ENCODE assay signal across 15 cellular contexts in genomic region chr4:124708517-124709300, GRCh38. TPM values are rescaled to one million over a fixed set of nuclear protein-coding genes. Genes with fewer than 3 reads are reported as not detected.
DNase-seq lines count a peak whose midpoint lies in the region; ATAC-seq and TF ChIP-seq lines count a peak whose summit lies in the region.
"Had no signal": no experiment of that assay in that cellular context is flagged by ENCODE, and none has a peak within 500 bp of the region (broad histone marks: within the 10 kb centered on the region; RNA-seq: fewer than 3 reads in every experiment).

No MANE protein-coding gene starts in this region.

- no peaks in the 10 kb centered on the region for H3K9me2 ChIP-seq in GM23338 (ENCODE audit: insufficient read depth)

- DNase-seq in GM23338 (ENCODE audit: low spot score): no peak
- DNase-seq in OCI-M1 (lab: John Stamatoyannopoulos, UW): peak; percentile 60
- peak; percentile 16 for DNase-seq in epithelial cell of esophagus (ENCODE audit: low read depth)
- DNase-seq in AG20443 (ENCODE audit: low spot score): no peak
- DNase-seq in activated naive CD4-positive, alpha-beta T cell treated with anti-CD3 and anti-CD28 coated beads, Interleukin-2, amount 50 U/mL, for 72 hours (ENCODE audit: low spot score in 2 of 2): no peak
- no peak for DNase-seq in activated CD4-positive, CD25-positive, alpha-beta regulatory T cell (lab: John Stamatoyannopoulos, UW)
- DNase-seq: activated CD4-positive, alpha-beta memory T cell treated with anti-CD3 and anti-CD28 coated beads for 36 hours; activated naive CD8-positive, alpha-beta T cell treated with anti-CD3 and anti-CD28 coated beads for 36 hours; DMS79; NCI-H2029 treated with DMSO at 0.1 percent for 48 hours; SHP77 had no signal

- peaks cover 7% of the 10 kb centered on the region; the same call in 1 of the 2 replicates for H4K20me1 ChIP-seq in GM23338 (replicated peaks; ENCODE audit: insufficient read depth)

- H3K36me3 Mint-ChIP-seq in GM23338 (ENCODE audit: low read depth): peaks cover 21% of the 10 kb centered on the region; the same call in 2 of the 3 replicates
- H3K36me3 Mint-ChIP-seq in activated naive CD4-positive, alpha-beta T cell treated with anti-CD3 and anti-CD28 coated beads, Interleukin-2, amount 50 U/mL, for 72 hours: no peaks in the 10 kb centered on the region
- H3K36me3 Mint-ChIP-seq: activated CD4-positive, alpha-beta memory T cell treated with anti-CD3 and anti-CD28 coated beads for 36 hours; activated naive CD8-positive, alpha-beta T cell treated with anti-CD3 and anti-CD28 coated beads for 36 hours had no signal

- H3K27me3 ChIP-seq in GM23338 (ENCODE audit: insufficient read depth) (no peaks in the 10 kb centered on the region), parathyroid adenoma (ENCODE audit: control insufficient read depth, insufficient read depth, low read length) (no peaks in the 10 kb centered on the region)

- H3K4me2 ChIP-seq in GM23338 (peak overlapping the region; percentile 87), parathyroid adenoma (ENCODE audit: low read length) (peak overlapping the region; percentile 2)

- no peaks in the 10 kb centered on the region for H3F3A ChIP-seq in GM23338 (replicated peaks; ENCODE audit: low read depth)

- peak overlapping the region; percentile 28 for H3K4me3 Mint-ChIP-seq in GM23338
- H3K4me3 Mint-ChIP-seq: activated CD4-positive, alpha-beta memory T cell treated with anti-CD3 and anti-CD28 coated beads for 36 hours; activated naive CD8-positive, alpha-beta T cell treated with anti-CD3 and anti-CD28 coated beads for 36 hours; stimulated activated effector memory CD8-positive, alpha-beta T cell treated with anti-CD3 and anti-CD28 coated beads, Interleukin-12 subunit alpha, Interleukin-12 subunit beta, amount 100 ng/mL, for 72 hours had no signal

- H3K36me3 ChIP-seq in GM23338 (ENCODE audit: insufficient read depth) (no peaks in the 10 kb centered on the region), parathyroid adenoma (ENCODE audit: control insufficient read depth, insufficient read depth, low read length) (no peaks in the 10 kb centered on the region)

- peaks cover 5% of the 10 kb centered on the region for H3K27me3 Mint-ChIP-seq in GM23338 (ENCODE audit: insufficient read depth, low read depth, poor library complexity)

- TF ChIP-seq CTCF in GM23338 (conservative IDR thresholded peaks at IDR 0.05; ENCODE audit: low read depth in 2 of 2) (no peak), epithelial cell of esophagus (IDR thresholded peaks at IDR 0.05; ENCODE audit: insufficient read depth, low read depth, low read length, missing control alignments) (no peak), parathyroid adenoma (IDR thresholded peaks at IDR 0.05) (no peak)

- peak overlapping the region; percentile 37 for H3K27ac Mint-ChIP-seq in GM23338
- no peak overlapping the region for H3K27ac Mint-ChIP-seq in activated naive CD4-positive, alpha-beta T cell treated with anti-CD3 and anti-CD28 coated beads, Interleukin-2, amount 50 U/mL, for 72 hours
- H3K27ac Mint-ChIP-seq: activated CD4-positive, alpha-beta memory T cell treated with anti-CD3 and anti-CD28 coated beads for 36 hours; activated naive CD8-positive, alpha-beta T cell treated with anti-CD3 and anti-CD28 coated beads for 36 hours; stimulated activated effector memory CD8-positive, alpha-beta T cell treated with anti-CD3 and anti-CD28 coated beads, Interleukin-12 subunit alpha, Interleukin-12 subunit beta, amount 100 ng/mL, for 72 hours had no signal

- H3K79me2 ChIP-seq in GM23338 (replicated peaks; ENCODE audit: insufficient read depth) (peaks cover 82% of the 10 kb centered on the region), parathyroid adenoma (peaks cover 5% of the 10 kb centered on the region)

- H3K4me1 Mint-ChIP-seq in GM23338: peaks cover 39% of the 10 kb centered on the region

- H2AFZ ChIP-seq in GM23338 (no peak overlapping the region), parathyroid adenoma (no peak overlapping the region)

- H3K4me1 ChIP-seq in GM23338 (ENCODE audit: insufficient read depth) (peaks cover 31% of the 10 kb centered on the region), parathyroid adenoma (peaks cover 4% of the 10 kb centered on the region)

- no peak overlapping the region for H3K27ac ChIP-seq in GM23338 (ENCODE audit: low read depth)
- H3K27ac ChIP-seq in parathyroid adenoma: no peak overlapping the region

- ATAC-seq in GM23338 (no peak), HG02852 (IDR thresholded peaks at IDR 0.05; ENCODE audit: unreplicated experiment) (no peak)
- no peak for ATAC-seq in activated naive CD4-positive, alpha-beta T cell treated with anti-CD3 and anti-CD28 coated beads, Interleukin-2, amount 50 U/mL, for 72 hours
- ATAC-seq: esophagus mucosa; stimulated activated effector memory CD8-positive, alpha-beta T cell treated with anti-CD3 and anti-CD28 coated beads, Interleukin-12 subunit alpha, Interleukin-12 subunit beta, amount 100 ng/mL, for 72 hours had no signal

- H3K9me3 Mint-ChIP-seq in GM23338: no peaks in the 10 kb centered on the region
- no peaks in the 10 kb centered on the region for H3K9me3 Mint-ChIP-seq in activated naive CD4-positive, alpha-beta T cell treated with anti-CD3 and anti-CD28 coated beads, Interleukin-2, amount 50 U/mL, for 72 hours
- H3K9me3 Mint-ChIP-seq: activated CD4-positive, alpha-beta memory T cell treated with anti-CD3 and anti-CD28 coated beads for 36 hours; activated naive CD8-positive, alpha-beta T cell treated with anti-CD3 and anti-CD28 coated beads for 36 hours; stimulated activated effector memory CD8-positive, alpha-beta T cell treated with anti-CD3 and anti-CD28 coated beads, Interleukin-12 subunit alpha, Interleukin-12 subunit beta, amount 100 ng/mL, for 72 hours had no signal

- no peaks in the 10 kb centered on the region for H3K9me3 ChIP-seq in parathyroid adenoma (ENCODE audit: control insufficient read depth, low read length)

- H3K9ac ChIP-seq in parathyroid adenoma: no peak overlapping the region

- H3K4me3 ChIP-seq in GM23338 (peak overlapping the region; percentile 79), epithelial cell of esophagus (ENCODE audit: low read length) (peak overlapping the region; percentile 15), parathyroid adenoma (ENCODE audit: low read depth, low read length) (peak overlapping the region; percentile 17)

TF ChIP-seq in GM23338, 12 proteins besides CTCF, POLR2A, EP300 and RAD21 (continues in another document):
- TF ChIP-seq ZNF331 (CRISPR knock-in tag; IDR thresholded peaks at IDR 0.05; ENCODE audit: low read depth): no peak
- TF ChIP-seq POLR2AphosphoS5 (IDR thresholded peaks at IDR 0.05; ENCODE audit: low read depth): no peak
- no peak for TF ChIP-seq ZNF114 (CRISPR knock-in tag; IDR thresholded peaks at IDR 0.05)
- TF ChIP-seq STAT1 (IDR thresholded peaks at IDR 0.05; ENCODE audit: unreplicated experiment): no peak
- TF ChIP-seq ETS1 (IDR thresholded peaks at IDR 0.05): no peak
- TF ChIP-seq JUNB (IDR thresholded peaks at IDR 0.05; ENCODE audit: unreplicated experiment): no peak
- TF ChIP-seq EZH2 (IDR thresholded peaks at IDR 0.05; ENCODE audit: low read depth, unreplicated experiment): no peak
- no peak for TF ChIP-seq CREB1 (CRISPR knock-in tag; IDR thresholded peaks at IDR 0.05; ENCODE audit: low read depth)
- TF ChIP-seq NANOG (IDR thresholded peaks at IDR 0.05; ENCODE audit: borderline replicate concordance): no peak
- no peak for TF ChIP-seq REST (IDR thresholded peaks at IDR 0.05; ENCODE audit: unreplicated experiment)

RNA-seq across cellular contexts. Expression of gene ANKRD50, which starts 3.8 kb away (rescaled TPM):
- total RNA-seq in GM23338 (2014; rRNA removed; shearing (Covaris generic)): 25.8 and 27.6 TPM in 2 replicates
- polyA plus RNA-seq in GM23338 (2016; fragmentation: Nextera tagmentation; extraction: Ambion mirVana): 5.2 and 5.9 TPM in 2 replicates
- 1 to 10 TPM in 1 of 2 donors, under 1 TPM in 1; 0.51 to 2.4 TPM for total RNA-seq in activated naive CD4-positive, alpha-beta T cell treated with anti-CD3 and anti-CD28 coated beads, Interleukin-2, amount 50 U/mL, for 72 hours

Comparison
In these comparisons a context has a peak if more than half of its experiments do, and no peak if none do; other contexts are left out.
1. DNase-seq: peak in OCI-M1 (single experiment) and epithelial cell of esophagus (single experiment); none in GM23338 (single experiment), AG20443 (single experiment), activated naive CD4-positive, alpha-beta T cell treated with anti-CD3 and anti-CD28 coated beads, Interleukin-2, amount 50 U/mL, for 72 hours (0 of 2) and activated CD4-positive, CD25-positive, alpha-beta regulatory T cell (0 of 4).
2. H3K4me3 ChIP-seq: peak in every context shown above with its lines; median percentile 79 in GM23338; 17 in parathyroid adenoma; 15 in epithelial cell of esophagus.